In the genomic region with DNA sequence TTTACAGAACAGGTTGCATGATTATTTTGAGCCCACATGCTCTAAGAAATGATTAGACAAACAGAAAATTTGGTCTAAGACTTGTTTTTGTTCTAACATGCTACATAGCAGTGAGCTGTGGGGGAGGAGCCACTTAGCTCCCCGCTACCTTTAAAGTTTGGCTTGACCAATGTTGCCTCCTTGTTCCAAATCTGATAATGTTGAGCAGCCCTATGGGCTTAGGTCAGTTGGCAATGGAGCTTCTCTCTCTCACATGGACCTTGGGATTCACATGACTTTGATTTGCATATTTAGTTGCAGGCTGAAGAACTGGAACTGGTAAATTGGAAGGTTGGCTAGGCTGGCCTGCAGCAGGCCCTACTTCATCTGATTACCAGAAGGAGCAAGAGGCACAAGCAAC, we compare ENCODE assay signal across 9 cellular contexts.
"Had no signal": no experiment of that assay in that cellular context is flagged by ENCODE, and none has a peak within 500 bp of the region (broad histone marks: within the 10 kb centered on the region; RNA-seq: fewer than 3 reads in every experiment).

No MANE protein-coding gene starts in this region.

- H3K27ac ChIP-seq: HL-60, KMS-11 had no signal

- H3K4me2 ChIP-seq: KMS-11 had no signal

- H3K9ac ChIP-seq: KMS-11 had no signal

- ATAC-seq: HepG2, K562 had no signal

- FAIRE-seq: HepG2, HTR-8/SVneo, K562 had no signal

- DNase-seq: IMR-90, Karpas-422, KBM-7, KG1 had no signal

- H3K4me3 ChIP-seq: K562 had no signal
